ENCODE assay signal across 8 cellular contexts in the genomic region with DNA sequence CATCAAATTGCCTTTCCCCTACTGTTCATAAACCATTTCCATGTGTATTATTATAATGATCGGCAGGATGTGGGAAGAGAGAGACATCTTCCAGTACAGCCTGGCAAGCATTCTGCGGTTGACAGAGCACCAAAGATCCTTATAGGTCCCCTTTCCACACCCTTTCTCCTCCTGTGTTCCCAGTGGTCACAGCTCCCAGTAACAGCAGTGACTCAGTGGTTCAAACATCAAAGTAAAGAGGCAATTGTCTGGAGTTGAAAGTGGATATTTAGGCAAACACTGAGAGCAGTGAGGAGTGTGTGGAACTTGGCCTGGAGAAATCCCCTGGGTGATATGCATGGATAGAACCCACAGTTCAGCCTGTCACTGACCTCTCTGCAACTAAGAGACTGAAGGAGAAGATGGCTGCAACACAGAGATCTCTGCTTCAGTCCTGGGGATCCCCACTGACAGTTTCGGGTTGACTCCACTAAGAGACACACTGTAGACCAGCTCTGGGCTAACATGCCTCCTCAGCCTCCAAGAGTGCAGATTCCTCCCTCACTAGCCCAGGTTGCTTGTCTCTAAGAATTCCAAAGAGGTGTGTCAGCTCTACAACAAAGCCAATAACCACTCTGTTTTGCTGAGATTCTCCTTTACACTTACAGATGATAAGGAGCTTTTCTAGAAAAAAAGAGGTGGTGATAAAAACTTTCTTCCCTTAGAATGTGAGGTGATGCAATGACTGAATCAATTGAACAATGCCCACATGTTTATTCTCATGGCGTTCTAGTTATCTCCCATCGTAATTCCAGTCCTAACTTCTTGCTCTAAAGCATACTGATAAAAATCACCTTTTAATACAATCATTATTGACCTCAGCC.
DNase-seq lines count a peak whose midpoint lies in the region; ATAC-seq and TF ChIP-seq lines count a peak whose summit lies in the region.

No MANE protein-coding gene starts in this region.

- DNase-seq in GM13976 (ENCODE audit: low spot score) (peak; percentile 74), HPDE6-E6E7 (ENCODE audit: extremely low spot score) (peak; percentile 12), fibroblast of the aortic adventitia (ENCODE audit: low read depth) (peak; percentile 95), NCI-H345 treated with DMSO at 0.1 percent for 48 hours (lab: John Stamatoyannopoulos, UW; ENCODE audit: unreplicated experiment) (no peak), BE2C (no peak), HuH-7 (ENCODE audit: low spot score) (no peak)
- no peak for DNase-seq in NK-92 treated with Interleukin-12 subunit alpha and Interleukin-12 subunit beta, amount 100 ng/mL, for 24 hours (lab: John Stamatoyannopoulos, UW)

- H3K9me3 ChIP-seq in BE2C, result no peaks in the 10 kb centered on the region

- H3K4me3 ChIP-seq in fibroblast of the aortic adventitia (ENCODE audit: low read depth, low read length) (no peak overlapping the region), BE2C (ENCODE audit: low read depth, low read length) (no peak overlapping the region)

- TF ChIP-seq CTCF in GM13976 (IDR thresholded peaks at IDR 0.05; ENCODE audit: borderline replicate concordance, control extremely low read depth, extremely low read depth, insufficient read depth, missing control alignments) (no peak), fibroblast of the aortic adventitia (IDR thresholded peaks at IDR 0.05; ENCODE audit: insufficient read depth, low read length) (no peak), BE2C (IDR thresholded peaks at IDR 0.05; ENCODE audit: low read depth, low read length) (no peak)

- no peaks in the 10 kb centered on the region for H3K36me3 ChIP-seq in BE2C

- H3K4me1 ChIP-seq in BE2C, result peaks cover 9% of the 10 kb centered on the region

- peak; percentile 92 for ATAC-seq in GM21447 (IDR thresholded peaks at IDR 0.05; ENCODE audit: unreplicated experiment)

- in situ Hi-C loops in GM13976 (cut with MboI; ENCODE audit: low sequenced_read_pairs, unreplicated experiment), result no loop called here

- no peaks in the 10 kb centered on the region for H3K27me3 ChIP-seq in BE2C

Comparison
In these comparisons a context has a peak if more than half of its experiments do, and no peak if none do; other contexts are left out.
1. DNase-seq: peak in GM13976 (single experiment), HPDE6-E6E7 (single experiment) and fibroblast of the aortic adventitia (single experiment); none in NCI-H345 treated with DMSO at 0.1 percent for 48 hours (single experiment), BE2C (single experiment), NK-92 treated with Interleukin-12 subunit alpha and Interleukin-12 subunit beta, amount 100 ng/mL, for 24 hours (single experiment) and HuH-7 (single experiment).